20 cellular contexts compared by ENCODE assay signal in genomic region chr1:238104752-238105151, GRCh38.
"Had no signal": no experiment of that assay in that cellular context is flagged by ENCODE, and none has a peak within 500 bp of the region (broad histone marks: within the 10 kb centered on the region; RNA-seq: fewer than 3 reads in every experiment).

No MANE protein-coding gene starts in this region.

- H3K4me1 Mint-ChIP-seq: naive thymus-derived CD8-positive, alpha-beta T cell; nephron progenitor cell; neural crest cell; stimulated activated naive B cell treated with anti-CD40 and anti-IgM and Interleukin-4, amounts not matched to agents 10 μg/mL and 1 μg/mL and 100 μg/mL, for 72 hours had no signal

- H3K4me3 ChIP-seq: pancreas, prostate gland, right atrium auricular region, skin epidermis, smooth muscle cell, spleen, stomach, thoracic aorta, thyroid gland, tibial nerve, upper lobe of left lung, vagina had no signal

- H3K27ac Mint-ChIP-seq: naive thymus-derived CD8-positive, alpha-beta T cell; natural killer cell treated with Interleukin-12 subunit alpha and Interleukin-12 subunit beta and Interleukin-15 and Interleukin-18, amount 100 ng/mL, for 72 hours; nephron progenitor cell; stimulated activated naive B cell treated with anti-CD40 and anti-IgM and Interleukin-4, amounts not matched to agents 10 μg/mL and 1 μg/mL and 100 μg/mL, for 72 hours; stimulated activated naive CD8-positive, alpha-beta T cell treated with anti-CD3 and anti-CD28 coated beads, Interleukin-15, Interleukin-2, amounts not matched to agents 100 ng/mL and 50 ng/mL, for 24 hours had no signal

- H3K4me3 Mint-ChIP-seq: naive thymus-derived CD8-positive, alpha-beta T cell; natural killer cell treated with Interleukin-12 subunit alpha and Interleukin-12 subunit beta and Interleukin-15 and Interleukin-18, amount 100 ng/mL, for 72 hours; nephron progenitor cell; neural crest cell; stimulated activated naive B cell treated with anti-CD40 and anti-IgM and Interleukin-4, amounts not matched to agents 10 μg/mL and 1 μg/mL and 100 μg/mL, for 72 hours; stimulated activated naive CD8-positive, alpha-beta T cell treated with anti-CD3 and anti-CD28 coated beads, Interleukin-15, Interleukin-2, amounts not matched to agents 100 ng/mL and 50 ng/mL, for 24 hours had no signal

- H3K4me1 ChIP-seq: pancreas, prostate gland, right atrium auricular region, spleen, stomach, thyroid gland, tibial nerve, upper lobe of left lung, vagina had no signal

- H3K9me3 Mint-ChIP-seq: nephron progenitor cell, neural crest cell had no signal

- H3K9me3 ChIP-seq: neutrophil, pancreas, prostate gland, right atrium auricular region, thoracic aorta, thyroid gland, tibial nerve, upper lobe of left lung, vagina had no signal

- H3K4me2 ChIP-seq: smooth muscle cell had no signal

- H3K27me3 ChIP-seq: neutrophil, pancreas, right atrium auricular region, spleen, stomach, thyroid gland, tibial nerve, upper lobe of left lung, vagina had no signal

- ATAC-seq: naive thymus-derived CD8-positive, alpha-beta T cell; natural killer cell treated with Interleukin-12 subunit alpha and Interleukin-12 subunit beta and Interleukin-15 and Interleukin-18, amount 100 ng/mL, for 72 hours; pancreas; sciatic nerve; stimulated activated naive B cell treated with anti-CD40 and anti-IgM and Interleukin-4, amounts not matched to agents 10 μg/mL and 1 μg/mL and 100 μg/mL, for 72 hours had no signal

- H3K27me3 Mint-ChIP-seq: naive thymus-derived CD8-positive, alpha-beta T cell; natural killer cell treated with Interleukin-12 subunit alpha and Interleukin-12 subunit beta and Interleukin-15 and Interleukin-18, amount 100 ng/mL, for 72 hours; stimulated activated naive B cell treated with anti-CD40 and anti-IgM and Interleukin-4, amounts not matched to agents 10 μg/mL and 1 μg/mL and 100 μg/mL, for 72 hours; stimulated activated naive CD8-positive, alpha-beta T cell treated with anti-CD3 and anti-CD28 coated beads, Interleukin-15, Interleukin-2, amounts not matched to agents 100 ng/mL and 50 ng/mL, for 24 hours had no signal

- H3K36me3 Mint-ChIP-seq: natural killer cell treated with Interleukin-12 subunit alpha and Interleukin-12 subunit beta and Interleukin-15 and Interleukin-18, amount 100 ng/mL, for 72 hours; stimulated activated naive B cell treated with anti-CD40 and anti-IgM and Interleukin-4, amounts not matched to agents 10 μg/mL and 1 μg/mL and 100 μg/mL, for 72 hours had no signal

- H3K27ac ChIP-seq: neutrophil, pancreas, prostate gland, right atrium auricular region, skin epidermis, spleen, stomach, thoracic aorta, thyroid gland, tibial nerve, upper lobe of left lung, vagina had no signal

- H3K36me3 ChIP-seq: neutrophil, pancreas, prostate gland, right atrium auricular region, spleen, stomach, thoracic aorta, thyroid gland, tibial nerve, upper lobe of left lung, vagina had no signal
